ENCODE assay signal across 2 cellular contexts in genomic region chr17:45108595-45109521, GRCh38.
TF ChIP-seq lines count a peak whose summit lies in the region.

No MANE protein-coding gene starts in this region.

TF ChIP-seq in IMR-90, 13 proteins besides CTCF, POLR2A, EP300 and RAD21:
- TF ChIP-seq BHLHE40 (IDR thresholded peaks at IDR 0.05; ENCODE audit: low read depth, low read length) (no peak), NFE2L2 (IDR thresholded peaks at IDR 0.05; ENCODE audit: low read depth, low read length) (no peak), CHD1 (IDR thresholded peaks at IDR 0.05; ENCODE audit: low read depth, low read length) (no peak), FOS (IDR thresholded peaks at IDR 0.05; ENCODE audit: low read depth, low read length) (no peak), MAZ (IDR thresholded peaks at IDR 0.05; ENCODE audit: borderline replicate concordance, low read depth, low read length) (no peak), MXI1 (IDR thresholded peaks at IDR 0.05; ENCODE audit: borderline replicate concordance, low read depth, low read length) (no peak), ELK1 (IDR thresholded peaks at IDR 0.05; ENCODE audit: borderline replicate concordance, low read depth, low read length) (no peak), CEBPB (IDR thresholded peaks at IDR 0.05; ENCODE audit: low read depth, low read length) (no peak)

TF ChIP-seq in GM12878, 131 proteins besides CTCF, POLR2A, EP300 and RAD21:
- TF ChIP-seq PAX8 (IDR thresholded peaks at IDR 0.05) = no peak
- no peak for TF ChIP-seq SRF (IDR thresholded peaks at IDR 0.05; ENCODE audit: low read depth in 2 of 2, low read length in 2 of 2)
- no peak for TF ChIP-seq ZNF217 (IDR thresholded peaks at IDR 0.05)
- TF ChIP-seq ATF7 (IDR thresholded peaks at IDR 0.05; ENCODE audit: low read depth) = no peak
- TF ChIP-seq ZBTB33 (IDR thresholded peaks at IDR 0.05) = no peak
- TF ChIP-seq SPI1 (IDR thresholded peaks at IDR 0.05; ENCODE audit: borderline replicate concordance, insufficient read depth, low read depth, low read length) = no peak
- no peak for TF ChIP-seq PML (IDR thresholded peaks at IDR 0.05; ENCODE audit: low read length)
- TF ChIP-seq JUNB (IDR thresholded peaks at IDR 0.05) = no peak
- TF ChIP-seq DPF2 (IDR thresholded peaks at IDR 0.05) = no peak
- TF ChIP-seq MYC (IDR thresholded peaks at IDR 0.05; ENCODE audit: insufficient read depth, insufficient read length, insufficient replicate concordance, low read length, severe bottlenecking) = no peak
- no peak for TF ChIP-seq TAF1 (IDR thresholded peaks at IDR 0.05; ENCODE audit: borderline replicate concordance, low read depth, low read length)
- no peak for TF ChIP-seq NKRF (conservative IDR thresholded peaks at IDR 0.05)
- no peak for TF ChIP-seq SMAD5 (IDR thresholded peaks at IDR 0.05; ENCODE audit: low read depth)
